ENCODE assay signal across 15 cellular contexts in the genomic region with DNA sequence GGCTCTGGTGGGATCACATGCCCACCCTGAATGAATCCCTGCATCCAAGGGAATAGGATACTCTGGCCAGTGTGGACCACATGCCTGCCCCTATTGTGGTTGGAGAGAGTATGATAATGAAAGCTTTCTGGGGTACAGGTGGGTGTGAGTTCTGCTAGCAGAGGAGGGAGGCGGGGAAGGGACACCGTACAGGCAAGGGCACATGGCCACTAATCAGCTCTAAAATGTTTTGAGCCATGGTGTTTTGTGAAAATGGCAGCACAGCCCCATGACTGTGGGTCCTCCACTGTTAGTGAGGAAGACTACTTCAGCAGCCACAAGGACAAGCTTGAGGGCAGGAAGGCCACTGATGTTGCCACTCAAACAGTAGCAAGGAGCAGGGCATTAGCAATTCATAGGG. TPM values are rescaled to one million over a fixed set of nuclear protein-coding genes. Genes with fewer than 3 reads are reported as not detected.
DNase-seq lines count a peak whose midpoint lies in the region; ATAC-seq and TF ChIP-seq lines count a peak whose summit lies in the region.
"Had no signal": no experiment of that assay in that cellular context is flagged by ENCODE, and none has a peak within 500 bp of the region (broad histone marks: within the 10 kb centered on the region; RNA-seq: fewer than 3 reads in every experiment).

No MANE protein-coding gene starts in this region.

- peak overlapping the region; percentile 34 for H3K27ac Mint-ChIP-seq in activated CD8-positive, alpha-beta T cell treated with anti-CD3 and anti-CD28 coated beads, Interleukin-2, amount 10 ng/mL, durations not matched to agents 7 days and 5 days
- H3K27ac Mint-ChIP-seq in activated CD8-positive, alpha-beta T cell treated with anti-CD3 and anti-CD28 coated beads for 36 hours: no peak overlapping the region
- H3K27ac Mint-ChIP-seq in endodermal cell: peak overlapping the region; percentile 76
- peak overlapping the region; percentile 38 for H3K27ac Mint-ChIP-seq in progenitor cell of endocrine pancreas
- H3K27ac Mint-ChIP-seq: CD4-positive, alpha-beta T cell had no signal

- H3K27ac ChIP-seq in endodermal cell (ENCODE audit: low read depth, low read length) (no peak overlapping the region), foreskin keratinocyte (no peak overlapping the region)
- H3K27ac ChIP-seq: 22Rv1, A549, C4-2B had no signal

- H3K9me3 Mint-ChIP-seq in activated CD8-positive, alpha-beta T cell treated with anti-CD3 and anti-CD28 coated beads, Interleukin-2, amount 10 ng/mL, durations not matched to agents 7 days and 5 days (ENCODE audit: insufficient read depth): no peaks in the 10 kb centered on the region
- no peaks in the 10 kb centered on the region for H3K9me3 Mint-ChIP-seq in activated CD8-positive, alpha-beta T cell treated with anti-CD3 and anti-CD28 coated beads for 36 hours
- H3K9me3 Mint-ChIP-seq in endodermal cell (no peaks in the 10 kb centered on the region), progenitor cell of endocrine pancreas (ENCODE audit: low read depth) (no peaks in the 10 kb centered on the region)
- H3K9me3 Mint-ChIP-seq: CD4-positive, alpha-beta T cell; H9 had no signal

- intact Hi-C loops in activated CD8-positive, alpha-beta T cell treated with anti-CD3 and anti-CD28 coated beads for 36 hours (cut with micrococcal nuclease): no loop called here

- CTCF ChIA-PET in activated CD8-positive, alpha-beta T cell treated with anti-CD3 and anti-CD28 coated beads, Interleukin-2, amount 10 ng/mL, durations not matched to agents 7 days and 5 days (lab: Charles Lee): interaction anchor here (2.9 kb wide), 1 partner anchor 12 kb away, joined by 11 read pairs; a partner anchor contains a TSS
- CTCF ChIA-PET in activated CD8-positive, alpha-beta T cell treated with anti-CD3 and anti-CD28 coated beads for 36 hours (lab: Charles Lee): interaction anchor here (0.9 to 1.2 kb wide), 2 partner anchors 62 to 99 kb away, joined by 3 read pairs; no protein-coding TSS in a partner anchor

- POLR2A ChIA-PET in activated CD8-positive, alpha-beta T cell treated with anti-CD3 and anti-CD28 coated beads, Interleukin-2, amount 10 ng/mL, durations not matched to agents 7 days and 5 days (lab: Charles Lee): interaction anchor here (0.8 to 1.4 kb wide), 3 partner anchors 11 to 13 kb away, joined by 3 to 4 read pairs (median 4); a partner anchor contains a TSS
- POLR2A ChIA-PET in activated CD8-positive, alpha-beta T cell treated with anti-CD3 and anti-CD28 coated beads for 36 hours (lab: Charles Lee): interaction anchor here (1.2 kb wide), 1 partner anchor 11 kb away, joined by 3 read pairs; a partner anchor contains a TSS

- H3K4me3 Mint-ChIP-seq in activated CD8-positive, alpha-beta T cell treated with anti-CD3 and anti-CD28 coated beads, Interleukin-2, amount 10 ng/mL, durations not matched to agents 7 days and 5 days: no peak overlapping the region
- no peak overlapping the region for H3K4me3 Mint-ChIP-seq in activated CD8-positive, alpha-beta T cell treated with anti-CD3 and anti-CD28 coated beads for 36 hours
- H3K4me3 Mint-ChIP-seq in endodermal cell: no peak overlapping the region
- H3K4me3 Mint-ChIP-seq in progenitor cell of endocrine pancreas (ENCODE audit: low read depth): no peak overlapping the region
- H3K4me3 Mint-ChIP-seq: CD4-positive, alpha-beta T cell; H9 had no signal

- H3K36me3 ChIP-seq in endodermal cell (ENCODE audit: control insufficient read depth, insufficient read depth, low read length): peaks cover 81% of the 10 kb centered on the region

- no peaks in the 10 kb centered on the region for H3K9me3 ChIP-seq in endodermal cell (ENCODE audit: control insufficient read depth, low read length)
- H3K9me3 ChIP-seq: A549, Caco-2 had no signal

- 92 to 96% methylated on average over 2 of the region's 2 CpGs for WGBS in endodermal cell (ENCODE audit: insufficient coverage in 1 of 2, insufficient read length in 1 of 2), 2 experiments

- no peaks in the 10 kb centered on the region for H3K27me3 ChIP-seq in endodermal cell (ENCODE audit: control insufficient read depth, insufficient read depth, low read length, poor library complexity, severe bottlenecking)
- H3K27me3 ChIP-seq in foreskin keratinocyte: no peaks in the 10 kb centered on the region

- H3K4me1 ChIP-seq in endodermal cell (ENCODE audit: control insufficient read depth, insufficient read depth, low read length) (no peaks in the 10 kb centered on the region), foreskin keratinocyte (no peaks in the 10 kb centered on the region)
- H3K4me1 ChIP-seq: A549, Caco-2 had no signal

- H3K9ac ChIP-seq in endodermal cell (ENCODE audit: extremely low read depth, low read length, poor library complexity, severe bottlenecking): no peak overlapping the region

- no peaks in the 10 kb centered on the region for H3K4me1 Mint-ChIP-seq in activated CD8-positive, alpha-beta T cell treated with anti-CD3 and anti-CD28 coated beads, Interleukin-2, amount 10 ng/mL, durations not matched to agents 7 days and 5 days (ENCODE audit: low read depth)
- no peaks in the 10 kb centered on the region for H3K4me1 Mint-ChIP-seq in activated CD8-positive, alpha-beta T cell treated with anti-CD3 and anti-CD28 coated beads for 36 hours (ENCODE audit: low read depth)
- H3K4me1 Mint-ChIP-seq in endodermal cell: no peaks in the 10 kb centered on the region
- H3K4me1 Mint-ChIP-seq in progenitor cell of endocrine pancreas (ENCODE audit: low read depth): peaks cover 8% of the 10 kb centered on the region

- DNase-seq in activated CD8-positive, alpha-beta T cell treated with anti-CD3 and anti-CD28 coated beads, Interleukin-2, amount 10 ng/mL, durations not matched to agents 7 days and 5 days: no peak
- no peak for DNase-seq in activated CD8-positive, alpha-beta T cell treated with anti-CD3 and anti-CD28 coated beads for 36 hours
- DNase-seq in endodermal cell: no peak
- DNase-seq in progenitor cell of endocrine pancreas (ENCODE audit: low spot score, unreplicated experiment): no peak
- no peak for DNase-seq in foreskin keratinocyte
- DNase-seq: AML-193; Caco-2; CD4-positive, alpha-beta T cell; GOT3; H9 had no signal

- no peak for ATAC-seq in activated CD8-positive, alpha-beta T cell treated with anti-CD3 and anti-CD28 coated beads, Interleukin-2, amount 10 ng/mL, durations not matched to agents 7 days and 5 days
- no peak for ATAC-seq in activated CD8-positive, alpha-beta T cell treated with anti-CD3 and anti-CD28 coated beads for 36 hours
- ATAC-seq in foreskin keratinocyte (no peak), GM18870 (IDR thresholded peaks at IDR 0.05; ENCODE audit: unreplicated experiment) (no peak), HG02623 (IDR thresholded peaks at IDR 0.05; ENCODE audit: unreplicated experiment) (no peak)
- ATAC-seq: A549 had no signal

- H3K36me3 Mint-ChIP-seq in activated CD8-positive, alpha-beta T cell treated with anti-CD3 and anti-CD28 coated beads, Interleukin-2, amount 10 ng/mL, durations not matched to agents 7 days and 5 days (ENCODE audit: low read depth): peaks cover 72% of the 10 kb centered on the region
- peaks cover 48% of the 10 kb centered on the region for H3K36me3 Mint-ChIP-seq in activated CD8-positive, alpha-beta T cell treated with anti-CD3 and anti-CD28 coated beads for 36 hours (ENCODE audit: low read depth)
- H3K36me3 Mint-ChIP-seq in endodermal cell (ENCODE audit: low read depth) (peaks cover 79% of the 10 kb centered on the region), progenitor cell of endocrine pancreas (ENCODE audit: insufficient read depth) (peaks cover 9% of the 10 kb centered on the region)

- no peak overlapping the region for H3K4me3 ChIP-seq in endodermal cell (ENCODE audit: low read length)
- H3K4me3 ChIP-seq: A549 had no signal

- H3K27me3 Mint-ChIP-seq in activated CD8-positive, alpha-beta T cell treated with anti-CD3 and anti-CD28 coated beads, Interleukin-2, amount 10 ng/mL, durations not matched to agents 7 days and 5 days (ENCODE audit: low read depth): no peaks in the 10 kb centered on the region
- H3K27me3 Mint-ChIP-seq in activated CD8-positive, alpha-beta T cell treated with anti-CD3 and anti-CD28 coated beads for 36 hours: no peaks in the 10 kb centered on the region
- H3K27me3 Mint-ChIP-seq in endodermal cell (ENCODE audit: insufficient read depth) (no peaks in the 10 kb centered on the region), progenitor cell of endocrine pancreas (no peaks in the 10 kb centered on the region)
- H3K27me3 Mint-ChIP-seq: CD4-positive, alpha-beta T cell had no signal

- no peak for TF ChIP-seq CTCF in activated CD8-positive, alpha-beta T cell treated with anti-CD3 and anti-CD28 coated beads for 36 hours (IDR thresholded peaks at IDR 0.05)
- TF ChIP-seq CTCF in endodermal cell (conservative IDR thresholded peaks at IDR 0.05) (no peak), progenitor cell of endocrine pancreas (IDR thresholded peaks at IDR 0.05; ENCODE audit: unreplicated experiment) (no peak), foreskin keratinocyte (conservative IDR thresholded peaks at IDR 0.05) (no peak)

RNA-seq across cellular contexts. Expression of a gene that starts 11.9 kb away (rescaled TPM):
- 10 to 100 TPM; 10.8 to 11.1 TPM for total RNA-seq in activated CD8-positive, alpha-beta T cell treated with anti-CD3 and anti-CD28 coated beads, Interleukin-2, amount 10 ng/mL, durations not matched to agents 7 days and 5 days
- 10 to 100 TPM; 12.2 to 12.6 TPM for total RNA-seq in activated CD8-positive, alpha-beta T cell treated with anti-CD3 and anti-CD28 coated beads for 36 hours
- 10 to 100 TPM; 12.2 to 16.1 TPM for total RNA-seq in endodermal cell
- polyA plus RNA-seq in endodermal cell (2013, experiment 1 of 2): 18.9 TPM
- polyA plus RNA-seq in endodermal cell (2013, experiment 2 of 2): 16.1 TPM
- 14.4 and 14.5 TPM in 2 replicates for total RNA-seq in progenitor cell of endocrine pancreas
- total RNA-seq in foreskin keratinocyte: 8.6 and 9.6 TPM in 2 replicates
- polyA plus RNA-seq in foreskin keratinocyte: 5.5 TPM in 2 replicates

RNA-seq across cellular contexts. Expression of a gene that starts 24.0 kb away (rescaled TPM):
- 10 to 100 TPM; 24.9 to 25.6 TPM for total RNA-seq in activated CD8-positive, alpha-beta T cell treated with anti-CD3 and anti-CD28 coated beads, Interleukin-2, amount 10 ng/mL, durations not matched to agents 7 days and 5 days
- total RNA-seq in activated CD8-positive, alpha-beta T cell treated with anti-CD3 and anti-CD28 coated beads for 36 hours: 10 to 100 TPM; 12.6 to 13.8 TPM
- total RNA-seq in endodermal cell (10 to 100 TPM; 34.8 to 39.9 TPM), progenitor cell of endocrine pancreas (12.6 and 13.8 TPM in 2 replicates), foreskin keratinocyte (38.1 and 51.8 TPM in 2 replicates)
- polyA plus RNA-seq in endodermal cell (2013, experiment 1 of 2): 40.6 TPM
- 37.0 TPM for polyA plus RNA-seq in endodermal cell (2013, experiment 2 of 2)
- 24.9 and 36.6 TPM in 2 replicates for polyA plus RNA-seq in foreskin keratinocyte
